Comparison of ENCODE assay signal across 15 cellular contexts in genomic region chrX:153941331-153942252, GRCh38. TPM values are rescaled to one million over a fixed set of nuclear protein-coding genes. Genes with fewer than 3 reads are reported as not detected.
DNase-seq lines count a peak whose midpoint lies in the region; ATAC-seq and TF ChIP-seq lines count a peak whose summit lies in the region.
"Had no signal": no experiment of that assay in that cellular context is flagged by ENCODE, and none has a peak within 500 bp of the region (broad histone marks: within the 10 kb centered on the region; RNA-seq: fewer than 3 reads in every experiment).

No MANE protein-coding gene starts in this region.

- H3K27me3 ChIP-seq in iPS-15b (ENCODE audit: control insufficient read depth, insufficient read depth, low read length) (no peaks in the 10 kb centered on the region), hepatocyte (no peaks in the 10 kb centered on the region)
- H3K27me3 ChIP-seq: body of pancreas, ovary had no signal

- ATAC-seq in stimulated activated naive CD8-positive, alpha-beta T cell treated with anti-CD3 and anti-CD28 coated beads, Interleukin-15, amount 100 ng/mL, for 72 hours = no peak
- no peak for ATAC-seq in GM18502 (IDR thresholded peaks at IDR 0.05; ENCODE audit: poor library complexity, unreplicated experiment)
- ATAC-seq: body of pancreas, left ventricle myocardium superior had no signal

- intact Hi-C loops in activated naive CD4-positive, alpha-beta T cell treated with anti-CD3 and anti-CD28 coated beads for 36 hours (cut with micrococcal nuclease) = no loop called here

- H3K27ac Mint-ChIP-seq in activated naive CD4-positive, alpha-beta T cell treated with anti-CD3 and anti-CD28 coated beads for 36 hours = peak overlapping the region; percentile 79
- H3K27ac Mint-ChIP-seq in stimulated activated naive CD8-positive, alpha-beta T cell treated with anti-CD3 and anti-CD28 coated beads, Interleukin-15, amount 100 ng/mL, for 72 hours = peak overlapping the region; percentile 48 to 65

- H3K9me2 ChIP-seq in hepatocyte (replicated peaks; ENCODE audit: insufficient read depth) = no peaks in the 10 kb centered on the region

- DNase-seq in activated naive CD4-positive, alpha-beta T cell treated with anti-CD3 and anti-CD28 coated beads for 36 hours = no peak
- no peak for DNase-seq in activated naive CD4-positive, alpha-beta T cell treated with anti-CD3 and anti-CD28 coated beads, Interleukin-2, amount 50 U/mL, for 16 hours
- DNase-seq in UCSD-AML1 (lab: John Stamatoyannopoulos, UW; ENCODE audit: unreplicated experiment) (peak; percentile 62), hepatocyte (ENCODE audit: low spot score) (no peak)
- no peak for DNase-seq in stimulated activated naive CD8-positive, alpha-beta T cell treated with anti-CD3 and anti-CD28 coated beads, Interleukin-15, amount 100 ng/mL, for 72 hours
- DNase-seq in stimulated activated naive CD4-positive, alpha-beta T cell treated with Interleukin-2 at 50 U/mL for 16 hours (lab: John Stamatoyannopoulos, UW) = no peak
- DNase-seq: activated CD8-positive, alpha-beta memory T cell treated with anti-CD3 and anti-CD28 coated beads, Interleukin-2, amount 50 U/mL, for 48 hours; body of pancreas; DMS79 treated with DMSO at 0.1 percent for 48 hours; left ventricle myocardium superior; ovary; stimulated activated CD4-positive, alpha-beta T cell treated with anti-CD3 and anti-CD28 coated beads, Interleukin-15, amount 100 ng/mL, for 24 hours; SW 1271 had no signal

- peaks cover 20% of the 10 kb centered on the region for H3K4me1 Mint-ChIP-seq in activated naive CD4-positive, alpha-beta T cell treated with anti-CD3 and anti-CD28 coated beads for 36 hours (ENCODE audit: low read depth)
- peaks cover 49% of the 10 kb centered on the region for H3K4me1 Mint-ChIP-seq in stimulated activated naive CD8-positive, alpha-beta T cell treated with anti-CD3 and anti-CD28 coated beads, Interleukin-15, amount 100 ng/mL, for 72 hours

- H3K9ac ChIP-seq in iPS-15b (ENCODE audit: low read depth, low read length) = no peak overlapping the region

- H3K9me3 ChIP-seq in iPS-15b (ENCODE audit: control insufficient read depth, insufficient read depth, low read length) (no peaks in the 10 kb centered on the region), hepatocyte (ENCODE audit: low read depth) (no peaks in the 10 kb centered on the region)
- H3K9me3 ChIP-seq: body of pancreas, ovary had no signal

- H4K20me1 ChIP-seq in hepatocyte (ENCODE audit: insufficient read depth, poor library complexity, severe bottlenecking) = no peaks in the 10 kb centered on the region

- H3K4me3 Mint-ChIP-seq in activated naive CD4-positive, alpha-beta T cell treated with anti-CD3 and anti-CD28 coated beads for 36 hours = peak overlapping the region; percentile 72
- H3K4me3 Mint-ChIP-seq in stimulated activated naive CD8-positive, alpha-beta T cell treated with anti-CD3 and anti-CD28 coated beads, Interleukin-15, amount 100 ng/mL, for 72 hours = peak overlapping the region; percentile 84 to 86

- no peak for TF ChIP-seq CTCF in hepatocyte (IDR thresholded peaks at IDR 0.05; ENCODE audit: poor library complexity)

- no peak overlapping the region for H2AFZ ChIP-seq in hepatocyte

- no peak overlapping the region for H3K4me2 ChIP-seq in hepatocyte

- CTCF ChIA-PET in activated naive CD4-positive, alpha-beta T cell treated with anti-CD3 and anti-CD28 coated beads for 36 hours (lab: Charles Lee) = interaction anchor here (1.0 kb wide), 1 partner anchor 15 kb away, joined by 3 read pairs; no protein-coding TSS in a partner anchor

- H3K79me2 ChIP-seq in hepatocyte = no peaks in the 10 kb centered on the region

- H3K36me3 Mint-ChIP-seq in activated naive CD4-positive, alpha-beta T cell treated with anti-CD3 and anti-CD28 coated beads for 36 hours (ENCODE audit: low read depth) = peaks cover 1% of the 10 kb centered on the region

- WGBS in hepatocyte (ENCODE audit: low lambda C conversion rate, missing lambda C conversion rate) = 68% methylated on average over 19 of the region's 23 CpGs

- H3K9me3 Mint-ChIP-seq in activated naive CD4-positive, alpha-beta T cell treated with anti-CD3 and anti-CD28 coated beads for 36 hours = no peaks in the 10 kb centered on the region
- H3K9me3 Mint-ChIP-seq in stimulated activated naive CD8-positive, alpha-beta T cell treated with anti-CD3 and anti-CD28 coated beads, Interleukin-15, amount 100 ng/mL, for 72 hours = no peaks in the 10 kb centered on the region

- H3K27me3 Mint-ChIP-seq in activated naive CD4-positive, alpha-beta T cell treated with anti-CD3 and anti-CD28 coated beads for 36 hours (ENCODE audit: low read depth) = no peaks in the 10 kb centered on the region
- no peaks in the 10 kb centered on the region for H3K27me3 Mint-ChIP-seq in stimulated activated naive CD8-positive, alpha-beta T cell treated with anti-CD3 and anti-CD28 coated beads, Interleukin-15, amount 100 ng/mL, for 72 hours

- H3K4me3 ChIP-seq in iPS-15b (ENCODE audit: low read depth, low read length) (peak overlapping the region; percentile 30), hepatocyte (no peak overlapping the region)
- H3K4me3 ChIP-seq: body of pancreas, ovary had no signal

- H3K4me1 ChIP-seq in iPS-15b (ENCODE audit: control insufficient read depth, insufficient read depth, low read length) (no peaks in the 10 kb centered on the region), hepatocyte (ENCODE audit: insufficient read depth) (no peaks in the 10 kb centered on the region)
- H3K4me1 ChIP-seq: body of pancreas had no signal

- H3K36me3 ChIP-seq in iPS-15b (ENCODE audit: control insufficient read depth, insufficient read depth, low read length) = no peaks in the 10 kb centered on the region
- H3K36me3 ChIP-seq in hepatocyte (replicated peaks; ENCODE audit: insufficient read depth, low read depth) = no peaks in the 10 kb centered on the region
- H3K36me3 ChIP-seq: ovary had no signal

- H3K27ac ChIP-seq in hepatocyte = no peak overlapping the region
- H3K27ac ChIP-seq: body of pancreas, ovary had no signal

RNA-seq across cellular contexts. Expression of gene RENBP, which starts 2.9 kb away (rescaled TPM):
- total RNA-seq in activated naive CD4-positive, alpha-beta T cell treated with anti-CD3 and anti-CD28 coated beads for 36 hours = 10 to 100 TPM; 11.3 to 13.1 TPM
- 22.2 and 22.8 TPM in 2 replicates for total RNA-seq in hepatocyte
- polyA plus RNA-seq in hepatocyte = 5.8 and 13.2 TPM in 2 replicates

RNA-seq across cellular contexts. Expression of gene NAA10, which starts 6.8 kb away (rescaled TPM):
- 100 to 1,000 TPM; 120 to 121 TPM for total RNA-seq in activated naive CD4-positive, alpha-beta T cell treated with anti-CD3 and anti-CD28 coated beads for 36 hours
- 74.0 and 83.5 TPM in 2 replicates for total RNA-seq in hepatocyte
- polyA plus RNA-seq in hepatocyte = 118 and 134 TPM in 2 replicates

RNA-seq across cellular contexts. Expression of gene ARHGAP4, which starts 15.5 kb away (rescaled TPM):
- 100 to 1,000 TPM; 154 to 161 TPM for total RNA-seq in activated naive CD4-positive, alpha-beta T cell treated with anti-CD3 and anti-CD28 coated beads for 36 hours
- 3.3 and 6.4 TPM in 2 replicates for total RNA-seq in hepatocyte
- 6.2 and 10.3 TPM in 2 replicates for polyA plus RNA-seq in hepatocyte

RNA-seq across cellular contexts. Expression of gene HCFC1, which starts 30.0 kb away (rescaled TPM):
- total RNA-seq in activated naive CD4-positive, alpha-beta T cell treated with anti-CD3 and anti-CD28 coated beads for 36 hours = 10 to 100 TPM; 85.0 to 86.1 TPM
- 11.6 and 25.0 TPM in 2 replicates for total RNA-seq in hepatocyte
- polyA plus RNA-seq in hepatocyte = 16.7 and 18.9 TPM in 2 replicates

RNA-seq across cellular contexts. Expression of gene TMEM187, which starts 31.0 kb away (rescaled TPM):
- total RNA-seq in activated naive CD4-positive, alpha-beta T cell treated with anti-CD3 and anti-CD28 coated beads for 36 hours = 1 to 10 TPM; 6.2 to 6.7 TPM
- total RNA-seq in hepatocyte = 7.4 and 8.7 TPM in 2 replicates
- polyA plus RNA-seq in hepatocyte = 8.0 and 12.1 TPM in 2 replicates

Comparison
In these comparisons a context has a peak if more than half of its experiments do, and no peak if none do; other contexts are left out.
1. RNA of gene ARHGAP4, which starts 15.5 kb away (total RNA-seq): 154 to 161 TPM in activated naive CD4-positive, alpha-beta T cell treated with anti-CD3 and anti-CD28 coated beads for 36 hours; 3.3 to 6.4 TPM in hepatocyte; every median in the first group is over 10 times any median in the second.